ENCODE assay signal across 21 cellular contexts in genomic region chr5:32541241-32541640, GRCh38. TPM values are rescaled to one million over a fixed set of nuclear protein-coding genes. Genes with fewer than 3 reads are reported as not detected.
A peak's percentile ranks its signal among the peaks of the same experiment; 100 is the strongest.
DNase-seq lines count a peak whose midpoint lies in the region; ATAC-seq and TF ChIP-seq lines count a peak whose summit lies in the region.
"Had no signal": no experiment of that assay in that cellular context is flagged by ENCODE, and none has a peak within 500 bp of the region (broad histone marks: within the 10 kb centered on the region; RNA-seq: fewer than 3 reads in every experiment).

No MANE protein-coding gene starts in this region.

- H3K27ac Mint-ChIP-seq in CD14-positive monocyte, result peak overlapping the region; percentile 6 to 93 (median 71)
- peak overlapping the region; percentile 71 for H3K27ac Mint-ChIP-seq in activated T-helper 1 cell treated with anti-CD3 and anti-CD28 coated beads, Interleukin-12 subunit alpha, Interleukin-12 subunit beta, Interleukin-2, Interleukin-4 antibody, amounts not matched to agents 30 ng/mL and 10 ng/mL and 1 ng/mL, durations not matched to agents 14 hours and 24 hours and 36 hours
- H3K27ac Mint-ChIP-seq: CD4-positive, alpha-beta T cell; immature natural killer cell; type B pancreatic cell had no signal

- DNase-seq in CD14-positive monocyte (ENCODE audit: low spot score), result no peak
- DNase-seq in activated T-helper 1 cell treated with anti-CD3 and anti-CD28 coated beads, Interleukin-12 subunit alpha, Interleukin-12 subunit beta, Interleukin-2, Interleukin-4 antibody, amounts not matched to agents 30 ng/mL and 10 ng/mL and 1 ng/mL, durations not matched to agents 14 hours and 24 hours and 36 hours (ENCODE audit: low spot score), result no peak
- peak; percentile 45 for DNase-seq in hepatic stellate cell (ENCODE audit: low spot score)
- DNase-seq in dermis blood vessel endothelial cell, result no peak
- no peak for DNase-seq in stimulated activated naive CD4-positive, alpha-beta T cell treated with Interleukin-2 at 50 U/mL for 16 hours (lab: John Stamatoyannopoulos, UW)
- no peak for DNase-seq in stimulated activated CD4-positive, alpha-beta T cell treated with anti-CD3 and anti-CD28 coated beads, Interleukin-2, amount 100 ng/mL, for 24 hours
- DNase-seq: activated naive CD4-positive, alpha-beta T cell treated with anti-CD3 and anti-CD28 coated beads, Interleukin-2, amount 50 U/mL, for 16 hours; CD4-positive, alpha-beta T cell; GDM1; head of caudate nucleus; immature natural killer cell; mucosa of descending colon; NCI-H187; NCI-H510A treated with DMSO at 0.1 percent for 48 hours; stimulated activated CD4-positive, alpha-beta T cell treated with anti-CD3 and anti-CD28 coated beads, Interleukin-4, amount 100 ng/mL, for 1 hour; SW 1271; WERI-Rb-1 had no signal

- H3K9ac ChIP-seq in KMS-11, result no peak overlapping the region

- peaks cover 0 to 5% (median 0%) of the 10 kb centered on the region in 7 donors for H3K9me3 Mint-ChIP-seq in CD14-positive monocyte
- peaks cover 13% of the 10 kb centered on the region for H3K9me3 Mint-ChIP-seq in activated T-helper 1 cell treated with anti-CD3 and anti-CD28 coated beads, Interleukin-12 subunit alpha, Interleukin-12 subunit beta, Interleukin-2, Interleukin-4 antibody, amounts not matched to agents 30 ng/mL and 10 ng/mL and 1 ng/mL, durations not matched to agents 14 hours and 24 hours and 36 hours
- H3K9me3 Mint-ChIP-seq: CD4-positive, alpha-beta T cell; immature natural killer cell; type B pancreatic cell had no signal

- H3K36me3 Mint-ChIP-seq in CD14-positive monocyte, result no peaks in the 10 kb centered on the region
- peaks cover 25% of the 10 kb centered on the region for H3K36me3 Mint-ChIP-seq in activated T-helper 1 cell treated with anti-CD3 and anti-CD28 coated beads, Interleukin-12 subunit alpha, Interleukin-12 subunit beta, Interleukin-2, Interleukin-4 antibody, amounts not matched to agents 30 ng/mL and 10 ng/mL and 1 ng/mL, durations not matched to agents 14 hours and 24 hours and 36 hours (ENCODE audit: low read depth)
- H3K36me3 Mint-ChIP-seq: immature natural killer cell, type B pancreatic cell had no signal

- H3K27ac ChIP-seq in KMS-11, result peak overlapping the region; percentile 88
- H3K27ac ChIP-seq: WERI-Rb-1 had no signal

- H3K4me1 Mint-ChIP-seq in CD14-positive monocyte, result peaks cover 57% of the 10 kb centered on the region
- peaks cover 75% of the 10 kb centered on the region for H3K4me1 Mint-ChIP-seq in activated T-helper 1 cell treated with anti-CD3 and anti-CD28 coated beads, Interleukin-12 subunit alpha, Interleukin-12 subunit beta, Interleukin-2, Interleukin-4 antibody, amounts not matched to agents 30 ng/mL and 10 ng/mL and 1 ng/mL, durations not matched to agents 14 hours and 24 hours and 36 hours (ENCODE audit: low read depth)
- H3K4me1 Mint-ChIP-seq: immature natural killer cell had no signal

- ATAC-seq in GM18873 (IDR thresholded peaks at IDR 0.05; ENCODE audit: low FRiP score, unreplicated experiment), result no peak

- H3K79me2 ChIP-seq in KMS-11 (ENCODE audit: insufficient read depth, low read depth), result peaks cover 42% of the 10 kb centered on the region

- no peak overlapping the region for H3K4me3 ChIP-seq in KMS-11 (IDR thresholded peaks at IDR 0.05; ENCODE audit: insufficient read depth, low read depth, low read length)
- H3K4me3 ChIP-seq: mucosa of descending colon, skin epidermis had no signal

- H3K4me2 ChIP-seq in KMS-11, result peak overlapping the region; percentile 68

- no peak overlapping the region for H3K4me3 Mint-ChIP-seq in CD14-positive monocyte
- H3K4me3 Mint-ChIP-seq in activated T-helper 1 cell treated with anti-CD3 and anti-CD28 coated beads, Interleukin-12 subunit alpha, Interleukin-12 subunit beta, Interleukin-2, Interleukin-4 antibody, amounts not matched to agents 30 ng/mL and 10 ng/mL and 1 ng/mL, durations not matched to agents 14 hours and 24 hours and 36 hours, result no peak overlapping the region
- H3K4me3 Mint-ChIP-seq: CD4-positive, alpha-beta T cell; immature natural killer cell; type B pancreatic cell had no signal

- H3K27me3 ChIP-seq in KMS-11 (ENCODE audit: insufficient read depth, low read depth), result no peaks in the 10 kb centered on the region

- peaks cover 100% of the 10 kb centered on the region for H3K4me1 ChIP-seq in KMS-11 (ENCODE audit: low read depth, poor library complexity, severe bottlenecking)

- no peak overlapping the region for H2AFZ ChIP-seq in KMS-11 (ENCODE audit: low read depth)

- intact Hi-C loops in CD14-positive monocyte (cut with micrococcal nuclease), result loop anchor here (5.0 to 10.0 kb wide), 2 partner anchors 41 to 46 kb away; no protein-coding TSS in a partner anchor
- intact Hi-C loops in activated T-helper 1 cell treated with anti-CD3 and anti-CD28 coated beads, Interleukin-12 subunit alpha, Interleukin-12 subunit beta, Interleukin-2, Interleukin-4 antibody, amounts not matched to agents 30 ng/mL and 10 ng/mL and 1 ng/mL, durations not matched to agents 14 hours and 24 hours and 36 hours (cut with micrococcal nuclease), result loop anchor here (5.0 kb wide), 1 partner anchor 1009 kb away; the partner anchor contains the start of genes C5orf22 and DROSHA

- peaks cover 0 to 3% (median 1%) of the 10 kb centered on the region in 3 donors for H3K27me3 Mint-ChIP-seq in CD14-positive monocyte (ENCODE audit: low read depth in 3 of 3)
- H3K27me3 Mint-ChIP-seq in activated T-helper 1 cell treated with anti-CD3 and anti-CD28 coated beads, Interleukin-12 subunit alpha, Interleukin-12 subunit beta, Interleukin-2, Interleukin-4 antibody, amounts not matched to agents 30 ng/mL and 10 ng/mL and 1 ng/mL, durations not matched to agents 14 hours and 24 hours and 36 hours (ENCODE audit: insufficient read depth), result no peaks in the 10 kb centered on the region
- H3K27me3 Mint-ChIP-seq: CD4-positive, alpha-beta T cell; type B pancreatic cell had no signal

- no peak for TF ChIP-seq CTCF in CD14-positive monocyte (IDR thresholded peaks at IDR 0.05)
- no peak for TF ChIP-seq CTCF in KMS-11 (conservative IDR thresholded peaks at IDR 0.05; ENCODE audit: low read depth, low read length)

- no peaks in the 10 kb centered on the region for H3K36me3 ChIP-seq in KMS-11 (ENCODE audit: insufficient read depth)
- H3K36me3 ChIP-seq: WERI-Rb-1 had no signal

- no peaks in the 10 kb centered on the region for H4K20me1 ChIP-seq in KMS-11 (ENCODE audit: insufficient read depth)

RNA-seq across cellular contexts. Expression of gene SUB1, which starts 44.1 kb away (rescaled TPM):
- polyA plus RNA-seq in CD14-positive monocyte, result 100 to 1,000 TPM; 399 to 454 TPM
- 408 and 428 TPM in 2 replicates for total RNA-seq in activated T-helper 1 cell treated with anti-CD3 and anti-CD28 coated beads, Interleukin-12 subunit alpha, Interleukin-12 subunit beta, Interleukin-2, Interleukin-4 antibody, amounts not matched to agents 30 ng/mL and 10 ng/mL and 1 ng/mL, durations not matched to agents 14 hours and 24 hours and 36 hours
- 212 and 301 TPM in 2 replicates for total RNA-seq in dermis blood vessel endothelial cell
